ENCODE assay signal across 17 cellular contexts in the genomic region with DNA sequence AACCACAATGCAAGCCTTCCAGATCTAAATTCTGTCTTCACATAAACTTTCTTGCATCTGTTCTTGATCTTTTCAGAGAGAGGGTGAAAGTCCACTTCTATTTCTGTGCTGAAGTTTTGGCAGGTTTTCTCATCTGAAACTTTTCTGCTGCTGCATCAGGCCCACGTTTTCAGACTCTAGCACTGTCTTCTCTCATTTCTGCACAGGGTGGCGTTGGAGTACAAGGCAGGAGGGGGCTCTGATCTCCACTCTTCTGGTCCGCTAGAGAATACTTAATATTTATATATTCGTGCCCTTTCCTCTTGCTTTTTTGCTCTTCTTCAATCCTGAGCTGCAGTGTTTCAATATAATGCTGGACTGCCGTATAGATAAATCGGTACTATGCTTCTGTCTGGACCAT.
"Had no signal": no experiment of that assay in that cellular context is flagged by ENCODE, and none has a peak within 500 bp of the region (broad histone marks: within the 10 kb centered on the region; RNA-seq: fewer than 3 reads in every experiment).

No MANE protein-coding gene starts in this region.

- H3K36me3 ChIP-seq: upper lobe of left lung had no signal

- H3K36me3 Mint-ChIP-seq: activated naive CD8-positive, alpha-beta T cell; brain had no signal

- H3K9me3 ChIP-seq: upper lobe of left lung had no signal

- H3K27ac ChIP-seq: epithelial cell of prostate, upper lobe of left lung had no signal

- H3K9me3 Mint-ChIP-seq: brain, nephron progenitor cell had no signal

- H3K4me3 Mint-ChIP-seq: activated naive CD8-positive, alpha-beta T cell; brain; central memory CD8-positive, alpha-beta T cell; nephron progenitor cell had no signal

- H3K27ac Mint-ChIP-seq: activated naive CD8-positive, alpha-beta T cell; brain; nephron progenitor cell had no signal

- H3K27me3 ChIP-seq: upper lobe of left lung had no signal

- DNase-seq: activated CD4-positive, alpha-beta T cell treated with anti-CD3 and anti-CD28 coated beads for 1 hour; activated CD4-positive, alpha-beta T cell treated with anti-CD3 and anti-CD28 coated beads, Interleukin-2, amount 50 U/mL, for 48 hours; activated gamma-delta T cell; activated T-cell treated with anti-CD3 and anti-CD28 coated beads, Interleukin-2, amount 50 U/mL, for 48 hours; amygdala; effector memory CD4-positive, alpha-beta T cell; hypothalamus; kidney glomerular epithelial cell; nephron progenitor cell; stimulated activated CD4-positive, alpha-beta T cell treated with anti-CD3 and anti-CD28 coated beads, Interleukin-12 subunit alpha, Interleukin-12 subunit beta, amount 100 ng/mL, for 4 hours; stimulated activated naive CD4-positive, alpha-beta T cell; substantia nigra had no signal

- H3K4me3 ChIP-seq: upper lobe of left lung had no signal

- H3K27me3 Mint-ChIP-seq: activated naive CD8-positive, alpha-beta T cell; brain; central memory CD8-positive, alpha-beta T cell had no signal

- H3K4me1 ChIP-seq: upper lobe of left lung had no signal

- H3K4me1 Mint-ChIP-seq: brain; central memory CD8-positive, alpha-beta T cell; nephron progenitor cell had no signal
